Comparison of ENCODE assay signal across 25 cellular contexts in the genomic region with DNA sequence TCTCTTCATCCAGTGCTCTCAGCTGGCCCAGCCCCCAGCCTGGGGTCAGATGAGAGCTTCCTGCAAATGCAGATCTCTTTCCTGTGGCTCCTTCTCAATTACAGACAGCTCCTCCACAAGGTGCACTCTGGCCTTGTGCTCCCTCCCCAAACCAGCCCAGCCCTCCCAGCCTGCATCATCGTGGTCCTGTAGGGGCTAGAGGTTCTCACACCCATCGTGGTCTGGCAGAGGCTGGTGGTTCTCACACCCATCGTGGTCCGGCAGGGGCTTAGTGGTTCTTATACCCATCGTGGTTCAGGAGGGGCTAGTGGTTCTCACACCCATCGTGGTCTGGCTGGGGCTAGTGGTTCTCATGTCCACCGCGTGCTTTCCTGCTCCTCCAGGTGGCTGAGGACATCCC.
"Had no signal": no experiment of that assay in that cellular context is flagged by ENCODE, and none has a peak within 500 bp of the region (broad histone marks: within the 10 kb centered on the region; RNA-seq: fewer than 3 reads in every experiment).

No MANE protein-coding gene starts in this region.

- H3K27ac Mint-ChIP-seq: activated CD4-positive, alpha-beta memory T cell treated with anti-CD3 and anti-CD28 coated beads, Interleukin-2, amount 10 ng/mL, durations not matched to agents 7 days and 5 days; activated CD4-positive, alpha-beta T cell treated with anti-CD3 and anti-CD28 coated beads, Interleukin-2, amount 10 ng/mL, durations not matched to agents 24 days and 14 days; activated naive CD8-positive, alpha-beta T cell treated with anti-CD3 and anti-CD28 coated beads, Interleukin-2, amount 50 U/mL, for 24 hours; stimulated activated naive B cell treated with anti-CD40 and anti-IgM and Interleukin-4, amounts not matched to agents 10 μg/mL and 1 μg/mL and 100 μg/mL, for 72 hours; T-cell; T-helper 2 cell treated with Interferon-gamma antibody and Interleukin-4, amounts not matched to agents 5 μg/mL and 100 μg/mL, for 36 hours had no signal

- H3K36me3 ChIP-seq: breast epithelium had no signal

- H3K4me1 ChIP-seq: breast epithelium, esophagus squamous epithelium, gastroesophageal sphincter, lower lobe of right lung, right lobe of liver had no signal

- ATAC-seq: activated CD4-positive, CD25-positive, alpha-beta regulatory T cell treated with anti-CD3 and anti-CD28 coated beads, Interleukin-2, amount 50 U/mL, for 24 hours; activated naive CD8-positive, alpha-beta T cell treated with anti-CD3 and anti-CD28 coated beads, Interleukin-2, amount 50 U/mL, for 24 hours; gastroesophageal sphincter; lower lobe of right lung; right lobe of liver; T-cell had no signal

- H3K36me3 Mint-ChIP-seq: stimulated activated naive B cell treated with anti-CD40 and anti-IgM and Interleukin-4, amounts not matched to agents 10 μg/mL and 1 μg/mL and 100 μg/mL, for 72 hours; T-cell had no signal

- DNase-seq: activated CD4-positive, alpha-beta memory T cell treated with anti-CD3 and anti-CD28 coated beads, Interleukin-2, amount 10 ng/mL, durations not matched to agents 7 days and 5 days; activated CD4-positive, alpha-beta T cell treated with anti-CD3 and anti-CD28 coated beads, Interleukin-2, amount 10 ng/mL, durations not matched to agents 24 days and 14 days; activated gamma-delta T cell; activated naive CD4-positive, alpha-beta T cell treated with anti-CD3 and anti-CD28 coated beads, Interleukin-2, amount 50 U/mL, for 16 hours; activated naive CD8-positive, alpha-beta T cell treated with anti-CD3 and anti-CD28 coated beads, Interleukin-2, amount 50 U/mL, for 24 hours; esophagus squamous epithelium; head of caudate nucleus; left cardiac atrium; lower lobe of right lung; occipital lobe; posterior cingulate gyrus; right lobe of liver; small intestine; stimulated activated CD4-positive, alpha-beta T cell treated with anti-CD3 and anti-CD28 coated beads, Interleukin-2, amount 100 ng/mL, for 48 hours; stimulated activated CD8-positive, alpha-beta memory T cell treated with anti-CD3 and anti-CD28 coated beads, Interleukin-4, amount 100 ng/mL, for 48 hours; stimulated activated naive B cell treated with anti-CD40 and anti-IgM and Interleukin-4, amounts not matched to agents 10 μg/mL and 1 μg/mL and 100 μg/mL, for 72 hours; T-cell; testis; trophoblast cell had no signal

- H3K9me3 Mint-ChIP-seq: activated CD4-positive, alpha-beta memory T cell treated with anti-CD3 and anti-CD28 coated beads, Interleukin-2, amount 10 ng/mL, durations not matched to agents 7 days and 5 days; activated CD4-positive, alpha-beta T cell treated with anti-CD3 and anti-CD28 coated beads, Interleukin-2, amount 10 ng/mL, durations not matched to agents 24 days and 14 days; activated naive CD8-positive, alpha-beta T cell treated with anti-CD3 and anti-CD28 coated beads, Interleukin-2, amount 50 U/mL, for 24 hours; T-helper 2 cell treated with Interferon-gamma antibody and Interleukin-4, amounts not matched to agents 5 μg/mL and 100 μg/mL, for 36 hours had no signal

- H3K27ac ChIP-seq: breast epithelium, coronary artery, esophagus squamous epithelium, gastroesophageal sphincter, lower lobe of right lung, right lobe of liver, VCaP had no signal

- H3K27me3 ChIP-seq: breast epithelium, esophagus squamous epithelium, gastroesophageal sphincter, right lobe of liver, testis had no signal

- H3K4me3 Mint-ChIP-seq: activated CD4-positive, alpha-beta memory T cell treated with anti-CD3 and anti-CD28 coated beads, Interleukin-2, amount 10 ng/mL, durations not matched to agents 7 days and 5 days; activated CD4-positive, alpha-beta T cell treated with anti-CD3 and anti-CD28 coated beads, Interleukin-2, amount 10 ng/mL, durations not matched to agents 24 days and 14 days; activated naive CD8-positive, alpha-beta T cell treated with anti-CD3 and anti-CD28 coated beads, Interleukin-2, amount 50 U/mL, for 24 hours; stimulated activated naive B cell treated with anti-CD40 and anti-IgM and Interleukin-4, amounts not matched to agents 10 μg/mL and 1 μg/mL and 100 μg/mL, for 72 hours; T-cell; T-helper 2 cell treated with Interferon-gamma antibody and Interleukin-4, amounts not matched to agents 5 μg/mL and 100 μg/mL, for 36 hours had no signal

- H3K9me3 ChIP-seq: breast epithelium, esophagus squamous epithelium, gastroesophageal sphincter, lower lobe of right lung, right lobe of liver, testis had no signal

- H3K4me1 Mint-ChIP-seq: activated CD4-positive, alpha-beta memory T cell treated with anti-CD3 and anti-CD28 coated beads, Interleukin-2, amount 10 ng/mL, durations not matched to agents 7 days and 5 days; activated CD4-positive, alpha-beta T cell treated with anti-CD3 and anti-CD28 coated beads, Interleukin-2, amount 10 ng/mL, durations not matched to agents 24 days and 14 days; activated naive CD8-positive, alpha-beta T cell treated with anti-CD3 and anti-CD28 coated beads, Interleukin-2, amount 50 U/mL, for 24 hours; stimulated activated naive B cell treated with anti-CD40 and anti-IgM and Interleukin-4, amounts not matched to agents 10 μg/mL and 1 μg/mL and 100 μg/mL, for 72 hours had no signal

- H3K4me3 ChIP-seq: breast epithelium, coronary artery, esophagus squamous epithelium, gastroesophageal sphincter, lower lobe of right lung, right lobe of liver, testis had no signal
